1 cellular context compared by ENCODE assay signal in genomic region chrX:28880136-28880535, GRCh38.
TF ChIP-seq lines count a peak whose summit lies in the region.

No MANE protein-coding gene starts in this region.

TF ChIP-seq in GM23338, 12 proteins besides CTCF, POLR2A, EP300 and RAD21 (continued from another document):
- TF ChIP-seq ETS1 (IDR thresholded peaks at IDR 0.05): no peak
- TF ChIP-seq ZNF114 (CRISPR knock-in tag; IDR thresholded peaks at IDR 0.05): no peak
- TF ChIP-seq JUNB (IDR thresholded peaks at IDR 0.05; ENCODE audit: unreplicated experiment): no peak
- TF ChIP-seq NANOG (IDR thresholded peaks at IDR 0.05; ENCODE audit: borderline replicate concordance): no peak
- no peak for TF ChIP-seq EZH2phosphoT487 (IDR thresholded peaks at IDR 0.05; ENCODE audit: unreplicated experiment)
- TF ChIP-seq STAT1 (IDR thresholded peaks at IDR 0.05; ENCODE audit: unreplicated experiment): no peak
